In genomic region chr4:37531156-37531555, GRCh38 we compare ENCODE assay signal across 26 cellular contexts.
"Had no signal": no experiment of that assay in that cellular context is flagged by ENCODE, and none has a peak within 500 bp of the region (broad histone marks: within the 10 kb centered on the region; RNA-seq: fewer than 3 reads in every experiment).

No MANE protein-coding gene starts in this region.

- H3K4me2 ChIP-seq: SK-N-SH had no signal

- H3K9me3 ChIP-seq: ascending aorta, body of pancreas, SJCRH30, SK-N-SH had no signal

- H3K4me1 ChIP-seq: ascending aorta, SJCRH30 had no signal

- H3K9me2 ChIP-seq: SK-N-SH had no signal

- H3K27ac ChIP-seq: ascending aorta, body of pancreas, RWPE1, SJCRH30 had no signal

- H3K4me3 ChIP-seq: ascending aorta, body of pancreas, SJCRH30 had no signal

- H3K27me3 ChIP-seq: ascending aorta, body of pancreas, SJCRH30 had no signal

- H3K36me3 ChIP-seq: ascending aorta, SJCRH30 had no signal

- DNase-seq: activated CD4-positive, alpha-beta T cell treated with anti-CD3 and anti-CD28 coated beads for 48 hours; activated CD4-positive, alpha-beta T cell treated with anti-CD3 and anti-CD28 coated beads, Interleukin-2, amount 50 U/mL, for 48 hours; activated CD4-positive, CD25-positive, alpha-beta regulatory T cell treated with anti-CD3 and anti-CD28 coated beads, Interleukin-2, amount 50 U/mL, for 72 hours; activated CD8-positive, alpha-beta memory T cell treated with anti-CD3 and anti-CD28 coated beads, Interleukin-2, amount 10 ng/mL, durations not matched to agents 7 days and 5 days; activated effector memory CD4-positive, alpha-beta T cell treated with Interleukin-2 at 50 U/mL for 16 hours; activated naive CD4-positive, alpha-beta T cell; activated naive CD8-positive, alpha-beta T cell treated with anti-CD3 and anti-CD28 coated beads, Interleukin-2, amount 50 U/mL, for 24 hours; activated T-cell treated with anti-CD3 and anti-CD28 coated beads, Interleukin-2, amount 50 U/mL, for 24 hours; amniotic stem cell; body of pancreas; central memory CD4-positive, alpha-beta T cell; KG1; NCI-H1092; NCI-H1417; NCI-H1930; NCI-H2171; NCI-H226; NCI-H510A; NCI-H526 treated with DMSO at 0.1 percent for 48 hours; NCI-H82; Right ventricle myocardium superior; SJCRH30; SK-N-SH; T-helper 1 cell had no signal
